Comparison of ENCODE assay signal across 8 cellular contexts in genomic region chr17:68205251-68205807, GRCh38. TPM values are rescaled to one million over a fixed set of nuclear protein-coding genes. Genes with fewer than 3 reads are reported as not detected.
DNase-seq lines count a peak whose midpoint lies in the region; ATAC-seq and TF ChIP-seq lines count a peak whose summit lies in the region.

No MANE protein-coding gene starts in this region.

- H3K27ac ChIP-seq in cingulate gyrus (ENCODE audit: low read depth, low read length): peak overlapping the region; percentile 39

- DNase-seq in AML-193 (lab: John Stamatoyannopoulos, UW) (peak; percentile 78 to 80), NCI-H226 (peak; percentile 77), left lobe of liver (ENCODE audit: low spot score) (peak; percentile 91)
- peak; percentile 89 to 90 for DNase-seq in activated CD4-positive, alpha-beta T cell treated with anti-CD3 and anti-CD28 coated beads for 24 hours (ENCODE audit: low read depth in 2 of 2)
- peak; percentile 87 for DNase-seq in stimulated activated CD4-positive, alpha-beta T cell treated with anti-CD3 and anti-CD28 coated beads, Interleukin-2, amount 100 ng/mL, for 4 hours (ENCODE audit: low read depth)

- ATAC-seq in HG03175 (IDR thresholded peaks at IDR 0.05; ENCODE audit: unreplicated experiment) (peak; percentile 84), left lobe of liver (peak; percentile 95)

- TF ChIP-seq POLR2A in GM18951 (IDR thresholded peaks at IDR 0.05; ENCODE audit: extremely low read depth, insufficient read depth, insufficient read length): peak; percentile 83

- in situ Hi-C loops in GM18951 (cut with MboI; ENCODE audit: low sequenced_read_pairs, unreplicated experiment): no loop called here

RNA-seq across cellular contexts. Expression of gene AMZ2, which starts 42.5 kb away (rescaled TPM):
- 21.1 TPM for total RNA-seq in left lobe of liver

Comparison
In these comparisons a context has a peak if more than half of its experiments do, and no peak if none do; other contexts are left out.
1. Peak in every context shown above with its lines: DNase-seq, ATAC-seq and H3K27ac ChIP-seq.